In the genomic region with DNA sequence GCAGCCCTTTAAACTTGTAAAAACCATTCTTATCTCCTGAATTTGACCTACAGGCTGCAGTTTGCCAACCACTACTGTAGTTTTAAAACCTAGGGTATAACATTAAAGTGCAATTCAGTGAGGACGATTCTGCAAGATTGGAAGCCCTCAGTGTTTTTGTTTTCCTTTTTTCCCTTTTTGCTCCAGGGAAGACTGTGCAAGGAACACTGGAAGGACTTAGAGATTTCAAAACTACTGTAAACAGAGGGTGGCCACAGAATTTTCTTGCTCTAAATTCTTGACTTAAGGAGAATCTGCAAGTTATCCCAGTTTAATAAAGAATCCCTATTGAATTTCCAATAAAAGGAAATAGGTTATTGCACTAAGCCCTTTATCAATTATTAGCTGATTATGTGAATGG, we compare ENCODE assay signal across 19 cellular contexts. TPM values are rescaled to one million over a fixed set of nuclear protein-coding genes. Genes with fewer than 3 reads are reported as not detected.
DNase-seq lines count a peak whose midpoint lies in the region; ATAC-seq and TF ChIP-seq lines count a peak whose summit lies in the region.
"Had no signal": no experiment of that assay in that cellular context is flagged by ENCODE, and none has a peak within 500 bp of the region (broad histone marks: within the 10 kb centered on the region; RNA-seq: fewer than 3 reads in every experiment).

No MANE protein-coding gene starts in this region.

- no peak overlapping the region for H3K4me3 ChIP-seq in PC-9
- H3K4me3 ChIP-seq in transverse colon, result no peak overlapping the region
- H3K4me3 ChIP-seq: GM12878, HAP-1 had no signal

- no peaks in the 10 kb centered on the region for H3K27me3 ChIP-seq in PC-9 (ENCODE audit: insufficient read depth, low read depth)
- no peaks in the 10 kb centered on the region for H3K27me3 ChIP-seq in transverse colon

- no peak overlapping the region for H2AFZ ChIP-seq in PC-9

- no peak overlapping the region for H3K4me3 Mint-ChIP-seq in natural killer cell
- H3K4me3 Mint-ChIP-seq in natural killer cell treated with Interleukin-12 subunit alpha and Interleukin-12 subunit beta and Interleukin-15 and Interleukin-18, amount 100 ng/mL, for 72 hours, result no peak overlapping the region
- no peak overlapping the region for H3K4me3 Mint-ChIP-seq in effector memory CD8-positive, alpha-beta T cell
- no peak overlapping the region for H3K4me3 Mint-ChIP-seq in naive thymus-derived CD8-positive, alpha-beta T cell

- H3K79me2 ChIP-seq in PC-9 (ENCODE audit: low read depth), result peaks cover 10% of the 10 kb centered on the region; the same call in 1 of the 2 replicates

- WGBS in transverse colon (ENCODE audit: low coverage in 1 of 2), 2 donors, result 28 to 67% methylated on average over 1 of the region's 1 CpG

- H4K20me1 ChIP-seq in PC-9 (ENCODE audit: insufficient read depth), result no peaks in the 10 kb centered on the region

- DNase-seq in natural killer cell, result no peak
- DNase-seq in natural killer cell treated with Interleukin-12 subunit alpha and Interleukin-12 subunit beta and Interleukin-15 and Interleukin-18, amount 100 ng/mL, for 72 hours (ENCODE audit: low spot score), result no peak
- no peak for DNase-seq in effector memory CD8-positive, alpha-beta T cell
- no peak for DNase-seq in naive thymus-derived CD8-positive, alpha-beta T cell
- DNase-seq in PC-9, result no peak
- DNase-seq in transverse colon, result no peak
- no peak for DNase-seq in cardiac septum (ENCODE audit: low spot score)
- no peak for DNase-seq in NK-92 treated with Interleukin-12 subunit alpha and Interleukin-12 subunit beta, amount 100 ng/mL, for 24 hours (lab: John Stamatoyannopoulos, UW)
- DNase-seq: 8988T, C1 segment of cervical spinal cord, Calu3, DMS79, MV-4-11, NCI-H1417 treated with DMSO at 0.1 percent for 48 hours, NCI-H2029, NCI-H510A treated with DMSO at 0.1 percent for 48 hours, RPMI8226 had no signal

- ATAC-seq in natural killer cell, result no peak
- no peak for ATAC-seq in natural killer cell treated with Interleukin-12 subunit alpha and Interleukin-12 subunit beta and Interleukin-15 and Interleukin-18, amount 100 ng/mL, for 72 hours
- no peak for ATAC-seq in effector memory CD8-positive, alpha-beta T cell (replicated peaks)
- ATAC-seq in naive thymus-derived CD8-positive, alpha-beta T cell, result no peak
- ATAC-seq: GM12878 had no signal

- intact Hi-C loops in natural killer cell (cut with micrococcal nuclease), result no loop called here
- intact Hi-C loops in PC-9 (cut with micrococcal nuclease; ENCODE audit: unreplicated experiment), result no loop called here
- intact Hi-C loops in transverse colon (cut with DNase I; ENCODE audit: low total_unique reads), result no loop called here
- intact Hi-C loops in cardiac septum (cut with DNase I), result loop anchor here (2.0 to 10.0 kb wide), 3 partner anchors 351 to 579 kb away; no protein-coding TSS in a partner anchor

- CTCF ChIA-PET in PC-9 (lab: Charles Lee), result no interaction called here

- TF ChIP-seq EP300 in transverse colon (IDR thresholded peaks at IDR 0.05; ENCODE audit: low read depth), result no peak

- no peaks in the 10 kb centered on the region for H3K9me3 ChIP-seq in PC-9 (ENCODE audit: insufficient read depth, low read depth)
- H3K9me3 ChIP-seq in transverse colon, result no peaks in the 10 kb centered on the region
- H3K9me3 ChIP-seq: HAP-1 had no signal

- peaks cover 17% of the 10 kb centered on the region for H3F3A ChIP-seq in PC-9 (ENCODE audit: insufficient read depth, low read depth)

- peaks cover 17 to 22% of the 10 kb centered on the region in 2 donors for H3K4me1 Mint-ChIP-seq in natural killer cell
- H3K4me1 Mint-ChIP-seq in natural killer cell treated with Interleukin-12 subunit alpha and Interleukin-12 subunit beta and Interleukin-15 and Interleukin-18, amount 100 ng/mL, for 72 hours (ENCODE audit: low read depth in 2 of 2), result peaks cover 19 to 25% of the 10 kb centered on the region in 2 donors
- H3K4me1 Mint-ChIP-seq in effector memory CD8-positive, alpha-beta T cell (ENCODE audit: low read depth in 2 of 2), result peaks cover 17 to 22% of the 10 kb centered on the region in 2 donors
- H3K4me1 Mint-ChIP-seq in naive thymus-derived CD8-positive, alpha-beta T cell, result peaks cover 19 to 35% (median 30%) of the 10 kb centered on the region in 4 donors

- TF ChIP-seq POLR2A in transverse colon (IDR thresholded peaks at IDR 0.05), result no peak

- no peaks in the 10 kb centered on the region for H3K27me3 Mint-ChIP-seq in natural killer cell (ENCODE audit: low read depth in 2 of 2)
- H3K27me3 Mint-ChIP-seq in natural killer cell treated with Interleukin-12 subunit alpha and Interleukin-12 subunit beta and Interleukin-15 and Interleukin-18, amount 100 ng/mL, for 72 hours, result no peaks in the 10 kb centered on the region
- no peaks in the 10 kb centered on the region for H3K27me3 Mint-ChIP-seq in effector memory CD8-positive, alpha-beta T cell
- no peaks in the 10 kb centered on the region for H3K27me3 Mint-ChIP-seq in naive thymus-derived CD8-positive, alpha-beta T cell

- TF ChIP-seq CTCF in natural killer cell (IDR thresholded peaks at IDR 0.05), result no peak
- no peak for TF ChIP-seq CTCF in PC-9 (conservative IDR thresholded peaks at IDR 0.05)
- TF ChIP-seq CTCF in transverse colon (IDR thresholded peaks at IDR 0.05), result no peak

- H3K9me2 ChIP-seq in PC-9 (ENCODE audit: insufficient read depth), result no peaks in the 10 kb centered on the region

- POLR2A ChIA-PET in naive thymus-derived CD8-positive, alpha-beta T cell (lab: Charles Lee), result no interaction called here
- POLR2A ChIA-PET in PC-9 (lab: Charles Lee; ENCODE audit: unreplicated experiment), result no interaction called here

- H3K27ac ChIP-seq in PC-9, result no peak overlapping the region
- no peak overlapping the region for H3K27ac ChIP-seq in transverse colon

- peaks cover 15% of the 10 kb centered on the region; the same call in 1 of the 2 replicates for H3K4me1 ChIP-seq in PC-9 (replicated peaks; ENCODE audit: insufficient read depth)
- H3K4me1 ChIP-seq in transverse colon, result peaks cover 0 to 9% (median 4%) of the 10 kb centered on the region in 4 donors

- no peak overlapping the region for H3K4me2 ChIP-seq in PC-9

- no peaks in the 10 kb centered on the region for H3K36me3 Mint-ChIP-seq in natural killer cell
- no peaks in the 10 kb centered on the region for H3K36me3 Mint-ChIP-seq in natural killer cell treated with Interleukin-12 subunit alpha and Interleukin-12 subunit beta and Interleukin-15 and Interleukin-18, amount 100 ng/mL, for 72 hours
- H3K36me3 Mint-ChIP-seq in effector memory CD8-positive, alpha-beta T cell (ENCODE audit: insufficient read depth), result peaks cover 16% of the 10 kb centered on the region
- no peaks in the 10 kb centered on the region for H3K36me3 Mint-ChIP-seq in naive thymus-derived CD8-positive, alpha-beta T cell

- peak overlapping the region; percentile 58 to 96 for H3K27ac Mint-ChIP-seq in natural killer cell
- no peak overlapping the region for H3K27ac Mint-ChIP-seq in natural killer cell treated with Interleukin-12 subunit alpha and Interleukin-12 subunit beta and Interleukin-15 and Interleukin-18, amount 100 ng/mL, for 72 hours
- peak overlapping the region; percentile 30 to 64 for H3K27ac Mint-ChIP-seq in effector memory CD8-positive, alpha-beta T cell
- peak overlapping the region in 8 of 10 donors; percentile 16 to 98 (median 50) for H3K27ac Mint-ChIP-seq in naive thymus-derived CD8-positive, alpha-beta T cell

- H3K9me3 Mint-ChIP-seq in natural killer cell, result peaks cover 0 to 2% of the 10 kb centered on the region in 2 donors
- H3K9me3 Mint-ChIP-seq in natural killer cell treated with Interleukin-12 subunit alpha and Interleukin-12 subunit beta and Interleukin-15 and Interleukin-18, amount 100 ng/mL, for 72 hours, result no peaks in the 10 kb centered on the region
- no peaks in the 10 kb centered on the region for H3K9me3 Mint-ChIP-seq in effector memory CD8-positive, alpha-beta T cell
- no peaks in the 10 kb centered on the region for H3K9me3 Mint-ChIP-seq in naive thymus-derived CD8-positive, alpha-beta T cell

- no peaks in the 10 kb centered on the region for H3K36me3 ChIP-seq in PC-9 (ENCODE audit: low read depth)
- no peaks in the 10 kb centered on the region for H3K36me3 ChIP-seq in transverse colon

- in situ Hi-C loops in transverse colon (cut with MboI; ENCODE audit: low pct_ligation_motif_present in 1 of 4, low pct_unique_long_range_greater_than_20kb in 1 of 4, low sequenced_read_pairs in 3 of 4), result loop anchor here in 2 of 4 donors (10.0 kb wide), 1 partner anchor 581 kb away; no protein-coding TSS in a partner anchor

- no TSS peak for BruUV-seq in PC-9 (replicated peaks; lab: Mats Ljungman, UMichigan)

RNA-seq across cellular contexts. Expression of gene ARL4A, which starts 3.2 kb away (rescaled TPM):
- 10 to 100 TPM; 54.7 to 81.4 (median 55.5) TPM for total RNA-seq in natural killer cell
- total RNA-seq in natural killer cell treated with Interleukin-12 subunit alpha and Interleukin-12 subunit beta and Interleukin-15 and Interleukin-18, amount 100 ng/mL, for 72 hours, result 10 to 100 TPM in 1 of 2 donors, 1 to 10 TPM in 1; 9.4 to 16.3 TPM
- 1 to 10 TPM; 7.0 to 7.1 TPM for total RNA-seq in naive thymus-derived CD8-positive, alpha-beta T cell
- 10 to 100 TPM; 16.9 to 23.7 (median 20.6) TPM for polyA plus RNA-seq in naive thymus-derived CD8-positive, alpha-beta T cell
- 17.9 and 18.0 TPM in 2 replicates for total RNA-seq in PC-9 (2021)
- 100 to 1,000 TPM in 1 of 4 donors, 10 to 100 TPM in 3; 10.5 to 135 (median 74.9) TPM for total RNA-seq in transverse colon
- 17.7 TPM for total RNA-seq in cardiac septum

Comparison
In these comparisons a context has a peak if more than half of its experiments do, and no peak if none do; other contexts are left out.
1. H3K27ac Mint-ChIP-seq: peak in natural killer cell (2 of 2), effector memory CD8-positive, alpha-beta T cell (2 of 2) and naive thymus-derived CD8-positive, alpha-beta T cell (8 of 10); none in natural killer cell treated with Interleukin-12 subunit alpha and Interleukin-12 subunit beta and Interleukin-15 and Interleukin-18, amount 100 ng/mL, for 72 hours (0 of 2).